Comparison of ENCODE assay signal across 18 cellular contexts in genomic region chr4:146317783-146318182, GRCh38.
"Had no signal": no experiment of that assay in that cellular context is flagged by ENCODE, and none has a peak within 500 bp of the region (broad histone marks: within the 10 kb centered on the region; RNA-seq: fewer than 3 reads in every experiment).

No MANE protein-coding gene starts in this region.

- DNase-seq: dermis blood vessel endothelial cell; dorsolateral prefrontal cortex; effector CD4-positive, alpha-beta T cell; effector memory CD4-positive, alpha-beta T cell; foreskin melanocyte; gastrocnemius medialis; glutamatergic neuron; head of caudate nucleus; heart right ventricle; hippocampal formation; left cardiac atrium; left lung; left ventricle myocardium superior; lower lobe of right lung; mesendoderm; midbrain had no signal

- H3K36me3 ChIP-seq: esophagus muscularis mucosa, gastrocnemius medialis, heart right ventricle, left lung, lower lobe of right lung had no signal

- H3K27ac ChIP-seq: coronary artery, dorsolateral prefrontal cortex, esophagus muscularis mucosa, gastrocnemius medialis, heart right ventricle, left lung, lower lobe of right lung had no signal

- H3K4me3 ChIP-seq: coronary artery, dorsolateral prefrontal cortex, esophagus muscularis mucosa, gastrocnemius medialis, heart right ventricle, left lung, lower lobe of right lung had no signal

- H3K4me1 ChIP-seq: esophagus muscularis mucosa, gastrocnemius medialis, heart right ventricle, left lung, lower lobe of right lung had no signal

- H3K27me3 ChIP-seq: dorsolateral prefrontal cortex, esophagus muscularis mucosa, gastrocnemius medialis, heart right ventricle, left lung had no signal

- H3K9me3 ChIP-seq: esophagus muscularis mucosa, gastrocnemius medialis, left lung, lower lobe of right lung had no signal

- ATAC-seq: gastrocnemius medialis, heart right ventricle, left cardiac atrium, left lung, left ventricle myocardium superior, lower lobe of right lung had no signal
